Comparison of ENCODE assay signal across 18 cellular contexts in the genomic region with DNA sequence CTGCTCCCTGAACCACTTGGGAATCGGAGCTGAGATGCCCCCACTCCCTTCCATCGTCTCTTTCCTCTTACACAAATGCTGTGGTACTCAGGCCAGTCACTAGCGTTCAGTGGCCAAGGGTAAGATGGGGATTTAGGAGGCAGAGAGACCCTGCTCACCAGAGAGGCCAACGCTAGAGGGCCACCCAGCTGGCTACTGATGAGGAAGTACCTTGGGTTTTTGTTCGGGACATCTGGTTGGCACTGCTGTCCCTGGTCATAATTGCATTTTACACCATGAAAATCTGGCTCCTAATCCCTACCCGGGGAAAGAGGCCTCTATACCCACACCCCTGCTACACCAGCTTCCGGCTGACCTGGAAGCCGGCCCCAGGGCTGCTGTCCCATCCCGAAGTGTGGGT.
"Had no signal": no experiment of that assay in that cellular context is flagged by ENCODE, and none has a peak within 500 bp of the region (broad histone marks: within the 10 kb centered on the region; RNA-seq: fewer than 3 reads in every experiment).

No MANE protein-coding gene starts in this region.

- H3K36me3 ChIP-seq: adrenal gland had no signal

- ATAC-seq: activated CD4-positive, alpha-beta T cell treated with anti-CD3 and anti-CD28 coated beads for 36 hours; activated CD8-positive, alpha-beta T cell treated with anti-CD3 and anti-CD28 coated beads for 36 hours; body of pancreas; mucosa of descending colon; natural killer cell; T-cell had no signal

- H3K27ac ChIP-seq: adrenal gland, body of pancreas, esophagus squamous epithelium, WERI-Rb-1 had no signal

- H3K27me3 ChIP-seq: adrenal gland, body of pancreas, esophagus squamous epithelium had no signal

- H3K4me3 Mint-ChIP-seq: activated CD4-positive, alpha-beta T cell treated with anti-CD3 and anti-CD28 coated beads for 36 hours; activated CD8-positive, alpha-beta T cell treated with anti-CD3 and anti-CD28 coated beads for 36 hours; activated naive CD4-positive, alpha-beta T cell treated with anti-CD3 and anti-CD28 coated beads, Interleukin-2, amount 10 ng/mL, durations not matched to agents 7 days and 5 days; immature natural killer cell; natural killer cell; stimulated activated naive CD8-positive, alpha-beta T cell treated with anti-CD3 and anti-CD28 coated beads, Interleukin-15, Interleukin-2, amounts not matched to agents 100 ng/mL and 50 ng/mL, for 24 hours; T-cell had no signal

- H3K27me3 Mint-ChIP-seq: activated CD4-positive, alpha-beta T cell treated with anti-CD3 and anti-CD28 coated beads for 36 hours; activated CD8-positive, alpha-beta T cell treated with anti-CD3 and anti-CD28 coated beads for 36 hours; stimulated activated naive CD8-positive, alpha-beta T cell treated with anti-CD3 and anti-CD28 coated beads, Interleukin-15, Interleukin-2, amounts not matched to agents 100 ng/mL and 50 ng/mL, for 24 hours; T-cell had no signal

- H3K9me3 ChIP-seq: adrenal gland, body of pancreas, esophagus squamous epithelium, mucosa of descending colon had no signal

- DNase-seq: activated CD4-positive, alpha-beta T cell treated with anti-CD3 and anti-CD28 coated beads for 36 hours; activated CD8-positive, alpha-beta memory T cell treated with anti-CD3 and anti-CD28 coated beads, Interleukin-2, amount 50 U/mL, for 4 hours; activated CD8-positive, alpha-beta T cell treated with anti-CD3 and anti-CD28 coated beads for 36 hours; activated naive CD4-positive, alpha-beta T cell treated with anti-CD3 and anti-CD28 coated beads, Interleukin-2, amount 10 ng/mL, durations not matched to agents 7 days and 5 days; adrenal gland; body of pancreas; esophagus squamous epithelium; foreskin fibroblast; glutamatergic neuron; immature natural killer cell; mammary epithelial cell; mucosa of descending colon; natural killer cell; stimulated activated CD4-positive, alpha-beta T cell treated with anti-CD3 and anti-CD28 coated beads, Interleukin-4, amount 100 ng/mL, for 1 hour; stimulated activated CD8-positive, alpha-beta memory T cell treated with anti-CD3 and anti-CD28 coated beads, Interleukin-4, amount 100 ng/mL, for 48 hours; T-cell; WERI-Rb-1 had no signal

- H3K27ac Mint-ChIP-seq: activated CD4-positive, alpha-beta T cell treated with anti-CD3 and anti-CD28 coated beads for 36 hours; activated CD8-positive, alpha-beta T cell treated with anti-CD3 and anti-CD28 coated beads for 36 hours; activated naive CD4-positive, alpha-beta T cell treated with anti-CD3 and anti-CD28 coated beads, Interleukin-2, amount 10 ng/mL, durations not matched to agents 7 days and 5 days; immature natural killer cell; natural killer cell; stimulated activated naive CD8-positive, alpha-beta T cell treated with anti-CD3 and anti-CD28 coated beads, Interleukin-15, Interleukin-2, amounts not matched to agents 100 ng/mL and 50 ng/mL, for 24 hours; T-cell had no signal

- H3K9me3 Mint-ChIP-seq: activated CD8-positive, alpha-beta T cell treated with anti-CD3 and anti-CD28 coated beads for 36 hours; activated naive CD4-positive, alpha-beta T cell treated with anti-CD3 and anti-CD28 coated beads, Interleukin-2, amount 10 ng/mL, durations not matched to agents 7 days and 5 days; immature natural killer cell; natural killer cell; stimulated activated naive CD8-positive, alpha-beta T cell treated with anti-CD3 and anti-CD28 coated beads, Interleukin-15, Interleukin-2, amounts not matched to agents 100 ng/mL and 50 ng/mL, for 24 hours; T-cell had no signal

- H3K36me3 Mint-ChIP-seq: natural killer cell had no signal

- H3K4me3 ChIP-seq: adrenal gland, body of pancreas, esophagus squamous epithelium, mucosa of descending colon had no signal
